In the genomic region with DNA sequence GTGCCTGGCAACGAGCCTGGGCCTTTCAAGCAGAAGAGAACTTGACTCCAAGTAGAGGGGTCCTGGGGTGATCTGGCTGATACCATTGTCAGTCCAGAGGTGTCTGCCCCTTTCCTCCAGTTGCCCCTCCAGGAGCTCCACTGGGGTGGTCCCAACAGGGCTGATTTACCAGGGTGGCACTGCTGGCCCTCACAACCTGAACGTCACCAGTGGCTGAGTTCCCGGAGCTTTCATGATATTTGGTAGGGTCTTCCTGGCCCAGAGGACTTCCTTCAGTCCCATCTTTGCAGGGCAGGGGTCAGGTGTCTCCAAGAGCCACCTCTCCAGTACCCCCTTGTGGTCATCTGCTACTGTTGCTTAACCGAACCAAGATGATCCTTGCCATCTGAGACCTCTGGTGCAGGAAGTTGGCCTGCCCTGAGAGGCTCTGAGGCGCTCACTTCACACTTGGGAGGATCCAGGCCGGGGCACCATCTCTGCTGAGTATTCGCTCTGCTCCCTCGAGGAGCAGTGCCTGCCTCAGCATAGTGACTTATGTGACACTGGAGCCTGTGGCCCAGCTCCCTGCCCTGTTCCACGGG, we compare ENCODE assay signal across 9 cellular contexts. TPM values are rescaled to one million over a fixed set of nuclear protein-coding genes. Genes with fewer than 3 reads are reported as not detected.
DNase-seq lines count a peak whose midpoint lies in the region; ATAC-seq, FAIRE-seq and TF ChIP-seq lines count a peak whose summit lies in the region.
"Had no signal": no experiment of that assay in that cellular context is flagged by ENCODE, and none has a peak within 500 bp of the region (broad histone marks: within the 10 kb centered on the region; RNA-seq: fewer than 3 reads in every experiment).

No MANE protein-coding gene starts in this region.

- peak overlapping the region; percentile 94 for H3K27ac Mint-ChIP-seq in activated naive CD8-positive, alpha-beta T cell treated with anti-CD3 and anti-CD28 coated beads for 36 hours

- H3K4me3 ChIP-seq in keratinocyte (ENCODE audit: control insufficient read depth in 2 of 3, extremely low read depth in 1 of 3, insufficient read depth in 2 of 3, low read depth in 1 of 3, low read length in 3 of 3) (no peak overlapping the region), thymus (ENCODE audit: low read length) (no peak overlapping the region)
- H3K4me3 ChIP-seq: thyroid gland had no signal

- FAIRE-seq in keratinocyte (lab: Jason Lieb, UNC), result no peak

- H3K9ac ChIP-seq in keratinocyte (ENCODE audit: control insufficient read depth, extremely low read depth, insufficient read depth, low read length), result no peak overlapping the region

- H3K4me2 ChIP-seq in keratinocyte (ENCODE audit: control insufficient read depth, extremely low read depth, insufficient read depth, low read depth, low read length), result no peak overlapping the region

- peak; percentile 35 for DNase-seq in activated gamma-delta T cell treated with Interleukin-2 at 50 U/mL for 16 hours
- no peak for DNase-seq in activated gamma-delta T cell (lab: John Stamatoyannopoulos, UW)
- DNase-seq in NCI-H69 (lab: John Stamatoyannopoulos, UW), result peak; percentile 39
- peak; percentile 49 for DNase-seq in activated naive CD8-positive, alpha-beta T cell treated with anti-CD3 and anti-CD28 coated beads for 36 hours
- no peak for DNase-seq in keratinocyte (ENCODE audit: low read depth, low spot score)
- no peak for DNase-seq in activated CD4-positive, CD25-positive, alpha-beta regulatory T cell (lab: John Stamatoyannopoulos, UW)

- H3K27me3 Mint-ChIP-seq in activated naive CD8-positive, alpha-beta T cell treated with anti-CD3 and anti-CD28 coated beads for 36 hours, result no peaks in the 10 kb centered on the region

- H3K4me1 Mint-ChIP-seq in activated naive CD8-positive, alpha-beta T cell treated with anti-CD3 and anti-CD28 coated beads for 36 hours, result peaks cover 57% of the 10 kb centered on the region

- H3K79me2 ChIP-seq in keratinocyte (ENCODE audit: control insufficient read depth, insufficient read depth, low read length), result no peaks in the 10 kb centered on the region

- 84% methylated on average over 9 of the region's 9 CpGs for WGBS in thymus

- TF ChIP-seq CTCF in keratinocyte (optimal IDR thresholded peaks at IDR 0.05 in 1 of 3, IDR thresholded peaks at IDR 0.05 in 1 of 3, conservative IDR thresholded peaks at IDR 0.05 in 1 of 3; ENCODE audit: extremely low read depth in 1 of 3, insufficient read depth in 2 of 3, low read length in 3 of 3), result peak in 2 of 3 experiments; percentile 10 to 29

- dilution Hi-C loops in keratinocyte (cut with MboI; ENCODE audit: extremely low pct_ligation_motif_present, low sequenced_read_pairs), result no loop called here

- no peaks in the 10 kb centered on the region for H3K9me3 Mint-ChIP-seq in activated naive CD8-positive, alpha-beta T cell treated with anti-CD3 and anti-CD28 coated beads for 36 hours

- no peaks in the 10 kb centered on the region for H3K9me1 ChIP-seq in keratinocyte (ENCODE audit: control insufficient read depth, extremely low read depth, insufficient read depth, low read length)

- no peaks in the 10 kb centered on the region for H4K20me1 ChIP-seq in keratinocyte (ENCODE audit: control insufficient read depth, extremely low read depth, insufficient read depth, low read length)

- H3K27ac ChIP-seq in keratinocyte (ENCODE audit: control insufficient read depth, insufficient read depth, low read length) (no peak overlapping the region), thymus (ENCODE audit: low read depth) (peak overlapping the region; percentile 62)
- H3K27ac ChIP-seq: thyroid gland had no signal

- H3K36me3 Mint-ChIP-seq in activated naive CD8-positive, alpha-beta T cell treated with anti-CD3 and anti-CD28 coated beads for 36 hours, result peaks cover 41% of the 10 kb centered on the region

- ATAC-seq in HG03378 (IDR thresholded peaks at IDR 0.05; ENCODE audit: unreplicated experiment), result no peak

- H3K36me3 ChIP-seq in keratinocyte (ENCODE audit: control insufficient read depth in 2 of 2, extremely low read depth in 1 of 2, insufficient read depth in 2 of 2, low read length in 2 of 2) (peaks cover 4 to 5% of the 10 kb centered on the region in 2 experiments), thymus (ENCODE audit: control insufficient read depth, insufficient read depth) (peaks cover 49% of the 10 kb centered on the region)

- no peaks in the 10 kb centered on the region for H3K4me1 ChIP-seq in keratinocyte (ENCODE audit: control insufficient read depth, extremely low read depth, insufficient read depth, low read length)
- peaks cover 22% of the 10 kb centered on the region for H3K4me1 ChIP-seq in thymus (ENCODE audit: control insufficient read depth, insufficient read depth, low read length)

- no peaks in the 10 kb centered on the region for H3K9me3 ChIP-seq in keratinocyte (ENCODE audit: control insufficient read depth, low read depth, low read length)
- H3K9me3 ChIP-seq in thymus (ENCODE audit: control insufficient read depth), result no peaks in the 10 kb centered on the region
- H3K9me3 ChIP-seq: thyroid gland had no signal

- H3K27me3 ChIP-seq in keratinocyte (ENCODE audit: control insufficient read depth, extremely low read depth, insufficient read depth, low read length) (no peaks in the 10 kb centered on the region), thymus (ENCODE audit: control insufficient read depth, insufficient read depth) (no peaks in the 10 kb centered on the region)
- H3K27me3 ChIP-seq: thyroid gland had no signal

- peak overlapping the region; percentile 91 for H3K4me3 Mint-ChIP-seq in activated naive CD8-positive, alpha-beta T cell treated with anti-CD3 and anti-CD28 coated beads for 36 hours

- H2AFZ ChIP-seq in keratinocyte (ENCODE audit: control insufficient read depth, low read length), result no peak overlapping the region

RNA-seq across cellular contexts. Expression of a gene that starts 3.5 kb away (rescaled TPM):
- 100 to 1,000 TPM; 173 to 179 TPM for total RNA-seq in activated naive CD8-positive, alpha-beta T cell treated with anti-CD3 and anti-CD28 coated beads for 36 hours
- polyA plus RNA-seq in keratinocyte (1.6 to 3.5 TPM (median 3.3 TPM) in 3 replicates), thymus (309 TPM)
- not detected for polyA plus RNA-seq in keratinocyte (2011; ENCODE audit: low read depth)
- 0.61 and 2.8 TPM in 2 replicates for polyA plus RNA-seq in keratinocyte (2011; cell fraction: cytosol; rRNA removed)
- polyA plus RNA-seq in keratinocyte (2011; cell fraction: nucleus; rRNA removed), result 3.5 and 5.5 TPM in 2 replicates
- 0.31 and 3.9 TPM in 2 replicates for polyA plus RNA-seq in keratinocyte (2012; ENCODE audit: low replicate concordance)
- polyA minus RNA-seq in keratinocyte, result 0.26 to 2.3 TPM (median 1.5 TPM) in 3 replicates
- not detected for polyA minus RNA-seq in keratinocyte (2011; cell fraction: cytosol; rRNA and poly(A)+ RNA removed)
- polyA minus RNA-seq in keratinocyte (2011; cell fraction: nucleus; rRNA and poly(A)+ RNA removed), result 0.32 and 1.2 TPM in 2 replicates

RNA-seq across cellular contexts. Expression of a gene that starts 45.1 kb away (rescaled TPM):
- 10 to 100 TPM; 39.1 to 40.9 TPM for total RNA-seq in activated naive CD8-positive, alpha-beta T cell treated with anti-CD3 and anti-CD28 coated beads for 36 hours
- polyA plus RNA-seq in keratinocyte (25.9 to 29.0 TPM (median 26.3 TPM) in 3 replicates), thymus (32.2 TPM)
- 28.3 TPM for polyA plus RNA-seq in keratinocyte (2011; ENCODE audit: low read depth)
- 21.8 and 29.0 TPM in 2 replicates for polyA plus RNA-seq in keratinocyte (2011; cell fraction: cytosol; rRNA removed)
- 65.4 and 84.0 TPM in 2 replicates for polyA plus RNA-seq in keratinocyte (2011; cell fraction: nucleus; rRNA removed)
- polyA plus RNA-seq in keratinocyte (2012; ENCODE audit: low replicate concordance), result 20.1 and 20.8 TPM in 2 replicates
- 30.6 to 46.1 TPM (median 33.6 TPM) in 3 replicates for polyA minus RNA-seq in keratinocyte
- 11.5 TPM for polyA minus RNA-seq in keratinocyte (2011; cell fraction: cytosol; rRNA and poly(A)+ RNA removed)
- polyA minus RNA-seq in keratinocyte (2011; cell fraction: nucleus; rRNA and poly(A)+ RNA removed), result 24.5 and 48.1 TPM in 2 replicates

Comparison
In these comparisons a context has a peak if more than half of its experiments do, and no peak if none do; other contexts are left out.
1. DNase-seq: peak in activated gamma-delta T cell treated with Interleukin-2 at 50 U/mL for 16 hours (single experiment), NCI-H69 (single experiment) and activated naive CD8-positive, alpha-beta T cell treated with anti-CD3 and anti-CD28 coated beads for 36 hours (single experiment); none in activated gamma-delta T cell (single experiment), keratinocyte (single experiment) and activated CD4-positive, CD25-positive, alpha-beta regulatory T cell (0 of 4).
2. RNA of a gene that starts 3.5 kb away (polyA plus RNA-seq): 309 TPM in thymus (single experiment); 0.31 to 5.5 TPM in keratinocyte; every median in the first group is over 10 times any median in the second.